In genomic region chr17:1716076-1716911, GRCh38 we compare ENCODE assay signal across 7 cellular contexts.
DNase-seq lines count a peak whose midpoint lies in the region; ATAC-seq and TF ChIP-seq lines count a peak whose summit lies in the region.

No MANE protein-coding gene starts in this region.

- peak; percentile 95 for TF ChIP-seq POLR2A in GM18505 (IDR thresholded peaks at IDR 0.05; ENCODE audit: borderline replicate concordance, extremely low read depth, insufficient read depth, insufficient read length)

- TF ChIP-seq CTCF in astrocyte of the spinal cord (IDR thresholded peaks at IDR 0.05; ENCODE audit: low read depth, low read length), result peak; percentile 14

- ATAC-seq in GM18505 (IDR thresholded peaks at IDR 0.05; ENCODE audit: unreplicated experiment), result peak; percentile 83
- ATAC-seq in HG02973 (IDR thresholded peaks at IDR 0.05; ENCODE audit: unreplicated experiment), result peak; percentile 65

- H3K4me3 ChIP-seq in astrocyte of the spinal cord (ENCODE audit: low read depth, low read length), result peak overlapping the region; percentile 93

- peak; percentile 98 for DNase-seq in NCI-H2029 (lab: John Stamatoyannopoulos, UW)
- DNase-seq in T1000 (lab: John Stamatoyannopoulos, UW), result peak; percentile 100
- peak; percentile 100 for DNase-seq in astrocyte of the spinal cord (ENCODE audit: low read depth, low spot score)
- peak; percentile 99 to 100 for DNase-seq in hippocampal formation (lab: John Stamatoyannopoulos, UW)
- DNase-seq in retina, result peak; percentile 98

- in situ Hi-C loops in astrocyte of the spinal cord (cut with HindIII; ENCODE audit: low sequenced_read_pairs), result no loop called here

Comparison
In these comparisons a context has a peak if more than half of its experiments do, and no peak if none do; other contexts are left out.
1. Peak in every context shown above with its lines: DNase-seq, ATAC-seq and H3K4me3 ChIP-seq.